8 cellular contexts compared by ENCODE assay signal in the genomic region with DNA sequence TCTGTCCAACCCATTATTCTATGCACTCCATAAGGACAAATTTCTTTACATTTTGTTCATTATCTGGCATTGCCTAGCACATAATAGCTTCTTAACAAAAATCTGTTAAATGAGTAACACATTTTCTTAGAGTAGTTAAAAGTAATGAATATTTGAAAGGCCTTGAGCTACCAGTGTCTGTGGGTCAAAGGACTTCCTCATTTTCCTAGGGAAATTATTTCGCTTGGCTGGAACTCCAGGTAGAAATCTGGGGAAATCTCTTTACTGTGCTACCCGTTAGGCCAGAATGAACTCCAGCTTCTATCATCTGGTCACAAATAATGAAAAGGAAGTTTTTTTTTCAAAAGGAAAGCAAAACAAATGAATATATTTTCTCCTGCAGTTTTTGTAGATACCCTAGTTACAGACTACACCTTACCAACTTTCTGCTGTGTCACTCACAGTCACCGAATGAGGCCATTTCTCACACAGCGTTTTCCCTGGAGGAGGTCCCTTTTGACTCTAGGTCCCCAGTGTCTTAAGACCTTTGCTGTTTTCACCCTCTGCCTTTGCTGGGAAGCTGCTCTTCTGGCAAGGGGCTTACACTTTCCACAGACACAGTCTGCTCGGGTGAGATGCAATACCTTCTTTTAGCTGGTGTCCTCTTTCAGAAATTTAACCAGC. TPM values are rescaled to one million over a fixed set of nuclear protein-coding genes. Genes with fewer than 3 reads are reported as not detected.
DNase-seq lines count a peak whose midpoint lies in the region; ATAC-seq and TF ChIP-seq lines count a peak whose summit lies in the region.

No MANE protein-coding gene starts in this region.

- H3K27ac ChIP-seq in BLaER1 treated with 17β-estradiol and CSF1 and Interleukin-3, amounts not matched to agents 10 nM and 100 nM, result peak overlapping the region in 9 of 11 experiments; percentile 33 to 77 (median 67); a peak in 15 of 22 replicates
- H3K27ac ChIP-seq in OCI-LY3 (ENCODE audit: low read length), result peak overlapping the region; percentile 73
- peak overlapping the region; percentile 31 to 73 (median 56) for H3K27ac ChIP-seq in transverse colon
- no peak overlapping the region for H3K27ac ChIP-seq in WERI-Rb-1

- peak; percentile 35 for ATAC-seq in GM21360 (IDR thresholded peaks at IDR 0.05; ENCODE audit: unreplicated experiment)
- ATAC-seq in GM18519 (IDR thresholded peaks at IDR 0.05; ENCODE audit: low FRiP score, unreplicated experiment), result no peak

- H3K79me2 ChIP-seq in OCI-LY3 (ENCODE audit: low read length), result peaks cover 15% of the 10 kb centered on the region

- TF ChIP-seq CTCF in OCI-LY3 (IDR thresholded peaks at IDR 0.05; ENCODE audit: low read depth, low read length) (no peak), foreskin fibroblast (IDR thresholded peaks at IDR 0.05; ENCODE audit: low read depth, low read length) (no peak), transverse colon (IDR thresholded peaks at IDR 0.05) (no peak), WERI-Rb-1 (IDR thresholded peaks at IDR 0.05; ENCODE audit: low read depth, low read length) (no peak)

- H4K20me1 ChIP-seq in BLaER1 treated with 17β-estradiol and CSF1 and Interleukin-3, amounts not matched to agents 10 nM and 100 nM, result no peaks in the 10 kb centered on the region
- H4K20me1 ChIP-seq in OCI-LY3 (ENCODE audit: insufficient read depth, low read length), result no peaks in the 10 kb centered on the region

- peak overlapping the region; percentile 1 to 72 (median 65); a peak in 11 of 22 replicates for H3K9ac ChIP-seq in BLaER1 treated with 17β-estradiol and CSF1 and Interleukin-3, amounts not matched to agents 10 nM and 100 nM
- H3K9ac ChIP-seq in OCI-LY3 (ENCODE audit: low read length), result peak overlapping the region; percentile 72

- peak overlapping the region; percentile 53 to 63 (median 56); a peak in 16 of 20 replicates for H3K4me3 ChIP-seq in BLaER1 treated with 17β-estradiol and CSF1 and Interleukin-3, amounts not matched to agents 10 nM and 100 nM
- H3K4me3 ChIP-seq in OCI-LY3 (ENCODE audit: low read length), result peak overlapping the region; percentile 78
- peak overlapping the region; percentile 42 to 65 for H3K4me3 ChIP-seq in foreskin fibroblast (ENCODE audit: low read depth in 1 of 2, low read length in 2 of 2)
- H3K4me3 ChIP-seq in transverse colon, result peak overlapping the region in 3 of 4 donors; percentile 22 to 53 (median 24)
- no peak overlapping the region for H3K4me3 ChIP-seq in WERI-Rb-1 (ENCODE audit: low read depth, low read length)

- peak overlapping the region; percentile 66 to 97 (median 80) for H3K4me2 ChIP-seq in BLaER1 treated with 17β-estradiol and CSF1 and Interleukin-3, amounts not matched to agents 10 nM and 100 nM
- peak overlapping the region; percentile 92 for H3K4me2 ChIP-seq in OCI-LY3 (ENCODE audit: low read length)

- H3K4me1 ChIP-seq in BLaER1 treated with 17β-estradiol and CSF1 and Interleukin-3, amounts not matched to agents 10 nM and 100 nM, result peaks cover 24 to 60% (median 35%) of the 10 kb centered on the region in 10 experiments
- peaks cover 59% of the 10 kb centered on the region for H3K4me1 ChIP-seq in OCI-LY3 (ENCODE audit: low read length)
- H3K4me1 ChIP-seq in transverse colon, result peaks cover 0 to 29% (median 5%) of the 10 kb centered on the region in 4 donors

- peaks cover 0 to 29% (median 3%) of the 10 kb centered on the region in 11 experiments; a peak in 8 of 22 replicates for H3K36me3 ChIP-seq in BLaER1 treated with 17β-estradiol and CSF1 and Interleukin-3, amounts not matched to agents 10 nM and 100 nM
- H3K36me3 ChIP-seq in OCI-LY3 (replicated peaks; ENCODE audit: low read depth, low read length) (peaks cover 40% of the 10 kb centered on the region), transverse colon (peaks cover 0 to 29% (median 2%) of the 10 kb centered on the region in 4 donors), WERI-Rb-1 (no peaks in the 10 kb centered on the region)

- peak overlapping the region; percentile 49 for H2AFZ ChIP-seq in OCI-LY3 (ENCODE audit: low read depth, low read length)

- in situ Hi-C loops in transverse colon (cut with MboI; ENCODE audit: low pct_ligation_motif_present in 1 of 4, low pct_unique_long_range_greater_than_20kb in 1 of 4, low sequenced_read_pairs in 3 of 4), result no loop called here

- TF ChIP-seq POLR2A in transverse colon (IDR thresholded peaks at IDR 0.05), result no peak

- WGBS in transverse colon (ENCODE audit: low coverage in 1 of 2), 2 donors, result 48 to 57% methylated on average over 4 to 5 of the region's 5 CpGs

- no peaks in the 10 kb centered on the region for H3K9me3 ChIP-seq in BLaER1 treated with 17β-estradiol and CSF1 and Interleukin-3, amounts not matched to agents 10 nM and 100 nM (replicated peaks in 1 of 11)
- H3K9me3 ChIP-seq in OCI-LY3 (ENCODE audit: insufficient read depth, low read length), result no peaks in the 10 kb centered on the region
- H3K9me3 ChIP-seq in transverse colon, result no peaks in the 10 kb centered on the region
- no peaks in the 10 kb centered on the region for H3K9me3 ChIP-seq in WERI-Rb-1 (ENCODE audit: severe bottlenecking)

- peak in 1 of 2 donors; percentile 18 for DNase-seq in foreskin fibroblast
- DNase-seq in transverse colon, result no peak
- no peak for DNase-seq in NCI-H1048 (lab: John Stamatoyannopoulos, UW)
- no peak for DNase-seq in WERI-Rb-1

- intact Hi-C loops in transverse colon (cut with DNase I; ENCODE audit: low total_unique reads), result no loop called here

- no peak for TF ChIP-seq EP300 in transverse colon (IDR thresholded peaks at IDR 0.05; ENCODE audit: low read depth)

- H3K27me3 ChIP-seq in BLaER1 treated with 17β-estradiol and CSF1 and Interleukin-3, amounts not matched to agents 10 nM and 100 nM, result no peaks in the 10 kb centered on the region
- H3K27me3 ChIP-seq in OCI-LY3 (ENCODE audit: low read depth, low read length), result no peaks in the 10 kb centered on the region
- no peaks in the 10 kb centered on the region for H3K27me3 ChIP-seq in transverse colon
- no peaks in the 10 kb centered on the region for H3K27me3 ChIP-seq in WERI-Rb-1 (ENCODE audit: insufficient read depth, low read depth, severe bottlenecking)

RNA-seq across cellular contexts. Expression of gene SAMD9L, which starts 1.6 kb away (rescaled TPM):
- 10 to 100 TPM in 3 of 4 donors, 1 to 10 TPM in 1; 7.2 to 28.8 (median 16.4) TPM for total RNA-seq in transverse colon

RNA-seq across cellular contexts. Expression of gene SAMD9, which starts 28.8 kb away (rescaled TPM):
- 10 to 100 TPM in 3 of 4 donors, 1 to 10 TPM in 1; 2.6 to 25.6 (median 14.3) TPM for total RNA-seq in transverse colon
